19 cellular contexts compared by ENCODE assay signal in the genomic region with DNA sequence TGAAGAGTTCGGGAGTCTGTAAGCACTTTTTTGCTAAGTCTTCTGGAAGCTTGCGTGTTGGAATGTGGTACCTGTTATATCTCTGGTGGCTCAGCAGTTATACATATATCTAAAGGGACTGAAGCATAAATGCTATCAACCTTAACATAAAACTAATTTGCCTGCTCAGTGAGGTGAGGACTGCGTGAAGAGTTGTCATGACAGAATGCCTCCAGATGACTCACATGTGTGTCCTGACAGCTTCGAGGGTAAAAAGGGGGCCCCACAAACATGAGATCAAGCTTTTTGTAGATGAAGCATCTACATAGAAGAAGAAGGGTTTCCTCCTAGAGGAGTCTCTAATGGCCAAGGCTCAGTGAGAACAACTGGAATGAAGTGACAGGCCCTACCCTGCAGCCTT.
DNase-seq lines count a peak whose midpoint lies in the region; ATAC-seq lines count a peak whose summit lies in the region.
"Had no signal": no experiment of that assay in that cellular context is flagged by ENCODE, and none has a peak within 500 bp of the region (broad histone marks: within the 10 kb centered on the region; RNA-seq: fewer than 3 reads in every experiment).

No MANE protein-coding gene starts in this region.

- peak; percentile 65 for DNase-seq in NAMALWA (ENCODE audit: low spot score)
- no peak for DNase-seq in NCI-H1105 treated with DMSO at 0.1 percent for 48 hours (lab: John Stamatoyannopoulos, UW)
- DNase-seq in SIG-M5 (lab: John Stamatoyannopoulos, UW) = no peak
- DNase-seq in ACHN = no peak
- DNase-seq: activated CD4-positive, alpha-beta T cell treated with anti-CD3 and anti-CD28 coated beads for 36 hours; activated gamma-delta T cell; central memory CD4-positive, alpha-beta T cell; effector CD4-positive, alpha-beta T cell; GF-D8; heart right ventricle; mammary epithelial cell; NCI-H1105; PC-9; thyroid gland had no signal

- ATAC-seq in GM18861 (IDR thresholded peaks at IDR 0.05; ENCODE audit: unreplicated experiment) (peak; percentile 41), HG02885 (IDR thresholded peaks at IDR 0.05; ENCODE audit: poor library complexity, unreplicated experiment) (peak; percentile 55), GM21528 (IDR thresholded peaks at IDR 0.05; ENCODE audit: low FRiP score, unreplicated experiment) (no peak)
- ATAC-seq: activated CD4-positive, alpha-beta T cell treated with anti-CD3 and anti-CD28 coated beads for 36 hours; GM23338; heart right ventricle; natural killer cell treated with Interleukin-12 subunit alpha and Interleukin-12 subunit beta and Interleukin-15 and Interleukin-18, amount 100 ng/mL, for 72 hours had no signal

- in situ Hi-C loops in ACHN (cut with HindIII; ENCODE audit: low pct_ligation_motif_present, low pct_unique_long_range_greater_than_20kb, low sequenced_read_pairs) = no loop called here
